11 cellular contexts compared by ENCODE assay signal in the genomic region with DNA sequence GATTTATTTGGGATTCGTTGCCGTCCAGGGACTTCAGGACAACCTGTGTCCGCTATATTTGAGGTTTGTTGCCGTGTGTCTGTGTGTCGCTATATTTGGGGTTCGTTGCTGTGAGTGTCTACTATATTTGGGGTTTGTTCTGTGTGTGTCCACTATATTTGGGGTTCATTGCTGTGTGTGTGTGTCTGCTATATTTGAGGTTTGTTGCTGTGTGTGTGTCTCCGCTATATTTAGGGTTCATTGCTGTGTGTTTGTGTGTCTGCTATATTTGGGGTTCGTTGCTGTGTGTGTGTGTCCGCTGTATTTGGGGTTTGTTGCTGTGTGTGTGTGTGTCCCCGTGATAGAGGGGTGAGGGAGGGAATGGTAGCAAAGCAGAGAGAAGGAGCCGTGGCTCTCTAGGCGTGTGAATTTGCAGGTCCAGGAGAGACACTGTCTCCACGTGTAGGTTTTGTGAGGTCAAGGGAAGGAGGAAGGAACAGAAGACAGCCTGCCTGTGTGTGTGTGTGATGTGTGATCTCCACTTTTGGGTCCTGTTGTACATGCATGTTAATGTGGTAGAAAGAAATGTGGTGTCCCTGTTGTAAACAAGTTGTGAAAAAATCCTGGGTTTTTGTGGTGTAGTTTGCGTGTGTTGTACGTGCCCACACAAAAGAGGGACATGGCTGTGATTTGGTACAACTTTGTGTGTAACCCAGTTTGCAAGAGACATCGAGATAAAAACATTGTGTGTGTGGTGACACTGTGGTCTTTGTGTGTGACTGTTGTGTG. TPM values are rescaled to one million over a fixed set of nuclear protein-coding genes. Genes with fewer than 3 reads are reported as not detected.
DNase-seq lines count a peak whose midpoint lies in the region; ATAC-seq and TF ChIP-seq lines count a peak whose summit lies in the region.
"Had no signal": no experiment of that assay in that cellular context is flagged by ENCODE, and none has a peak within 500 bp of the region (broad histone marks: within the 10 kb centered on the region; RNA-seq: fewer than 3 reads in every experiment).

No MANE protein-coding gene starts in this region.

- peak overlapping the region; percentile 92 for H2AFZ ChIP-seq in osteoblast (ENCODE audit: low read length)

- peaks cover 5% of the 10 kb centered on the region for H4K20me1 ChIP-seq in osteoblast (ENCODE audit: insufficient read depth, low read length)

- no peaks in the 10 kb centered on the region for H3K27me3 ChIP-seq in CD4-positive, CD25-positive, alpha-beta regulatory T cell (ENCODE audit: control insufficient read depth, insufficient read depth, low read length)
- H3K27me3 ChIP-seq in MG63 (peaks cover 4% of the 10 kb centered on the region; the same call in 1 of the 2 replicates), osteoblast (ENCODE audit: insufficient read depth, low read length) (no peaks in the 10 kb centered on the region)
- no peaks in the 10 kb centered on the region for H3K27me3 ChIP-seq in CD4-positive, alpha-beta T cell (ENCODE audit: control insufficient read depth, insufficient read depth, low read length)

- intact Hi-C loops in CD4-positive, alpha-beta T cell (cut with DNase I, micrococcal nuclease): loop anchor here (5.0 to 10.0 kb wide), 5 partner anchors 54 to 678 kb away; partner anchors contain the start of genes ECE1 (in 1 of the 2) and EIF4G3 (in 1 of the 2)

- H3K4me3 ChIP-seq in CD4-positive, CD25-positive, alpha-beta regulatory T cell (ENCODE audit: low read depth, low read length): peak overlapping the region; percentile 86
- H3K4me3 ChIP-seq in MG63 (peak overlapping the region; percentile 63), epithelial cell of esophagus (ENCODE audit: low read length) (peak overlapping the region; percentile 64), osteoblast (ENCODE audit: insufficient read depth, low read length) (peak overlapping the region; percentile 82)

- no peak overlapping the region for H3K27ac ChIP-seq in CD4-positive, CD25-positive, alpha-beta regulatory T cell (ENCODE audit: insufficient read depth, low read length, poor library complexity, severe bottlenecking)
- H3K27ac ChIP-seq in osteoblast (ENCODE audit: low read depth, low read length): no peak overlapping the region
- H3K27ac ChIP-seq in CD4-positive, alpha-beta T cell (ENCODE audit: low read depth, low read length): no peak overlapping the region

- H3K36me3 Mint-ChIP-seq in CD4-positive, CD25-positive, alpha-beta regulatory T cell: no peaks in the 10 kb centered on the region
- H3K36me3 Mint-ChIP-seq in CD4-positive, alpha-beta T cell (ENCODE audit: low read depth): peaks cover 4% of the 10 kb centered on the region
- H3K36me3 Mint-ChIP-seq: mesothelial cell of epicardium had no signal

- no peaks in the 10 kb centered on the region for H3K9me3 Mint-ChIP-seq in CD4-positive, CD25-positive, alpha-beta regulatory T cell
- no peaks in the 10 kb centered on the region for H3K9me3 Mint-ChIP-seq in CD4-positive, alpha-beta T cell
- H3K9me3 Mint-ChIP-seq: activated CD4-positive, alpha-beta memory T cell treated with anti-CD3 and anti-CD28 coated beads for 36 hours; central memory CD8-positive, alpha-beta T cell; mesothelial cell of epicardium had no signal

- H3K27me3 Mint-ChIP-seq in CD4-positive, CD25-positive, alpha-beta regulatory T cell: peaks cover 4% of the 10 kb centered on the region
- no peaks in the 10 kb centered on the region for H3K27me3 Mint-ChIP-seq in CD4-positive, alpha-beta T cell
- H3K27me3 Mint-ChIP-seq: activated CD4-positive, alpha-beta memory T cell treated with anti-CD3 and anti-CD28 coated beads for 36 hours; central memory CD8-positive, alpha-beta T cell had no signal

- peak overlapping the region; percentile 100 for H3K4me2 ChIP-seq in osteoblast (ENCODE audit: insufficient read depth, low read length)

- no peak overlapping the region for H3K4me3 Mint-ChIP-seq in CD4-positive, CD25-positive, alpha-beta regulatory T cell
- H3K4me3 Mint-ChIP-seq in CD4-positive, alpha-beta T cell: no peak overlapping the region
- H3K4me3 Mint-ChIP-seq: activated CD4-positive, alpha-beta memory T cell treated with anti-CD3 and anti-CD28 coated beads for 36 hours; central memory CD8-positive, alpha-beta T cell; mesothelial cell of epicardium had no signal

- H3K79me2 ChIP-seq in osteoblast (ENCODE audit: insufficient read depth, low read length): peaks cover 35% of the 10 kb centered on the region

- TF ChIP-seq CTCF in epithelial cell of esophagus (IDR thresholded peaks at IDR 0.05; ENCODE audit: insufficient read depth, low read depth, low read length, missing control alignments) (no peak), osteoblast (IDR thresholded peaks at IDR 0.05; ENCODE audit: extremely low read depth, low read depth, low read length) (no peak)
- TF ChIP-seq CTCF in CD4-positive, alpha-beta T cell (IDR thresholded peaks at IDR 0.05): no peak

- H3K4me1 Mint-ChIP-seq in CD4-positive, CD25-positive, alpha-beta regulatory T cell: peaks cover 0 to 29% (median 21%) of the 10 kb centered on the region in 4 donors
- peaks cover 32% of the 10 kb centered on the region for H3K4me1 Mint-ChIP-seq in CD4-positive, alpha-beta T cell (ENCODE audit: low read depth)

- no peak for DNase-seq in CD4-positive, CD25-positive, alpha-beta regulatory T cell
- DNase-seq in MG63 (no peak), epithelial cell of esophagus (ENCODE audit: low read depth) (no peak), osteoblast (ENCODE audit: insufficient read length, low spot score, missing footprints) (no peak), activated T-cell treated with anti-CD3 and anti-CD28 coated beads for 4 hours (no peak)
- no peak for DNase-seq in CD4-positive, alpha-beta T cell

- ATAC-seq in CD4-positive, CD25-positive, alpha-beta regulatory T cell (ENCODE audit: low read depth in 2 of 2): no peak
- ATAC-seq in GM18517 (IDR thresholded peaks at IDR 0.05; ENCODE audit: unreplicated experiment) (no peak), HG03432 (IDR thresholded peaks at IDR 0.05; ENCODE audit: unreplicated experiment) (no peak)
- no peak for ATAC-seq in CD4-positive, alpha-beta T cell (ENCODE audit: poor library complexity)

- no peak overlapping the region for H3K27ac Mint-ChIP-seq in CD4-positive, CD25-positive, alpha-beta regulatory T cell
- no peak overlapping the region for H3K27ac Mint-ChIP-seq in CD4-positive, alpha-beta T cell
- H3K27ac Mint-ChIP-seq: activated CD4-positive, alpha-beta memory T cell treated with anti-CD3 and anti-CD28 coated beads for 36 hours; mesothelial cell of epicardium had no signal

- H3K36me3 ChIP-seq in CD4-positive, CD25-positive, alpha-beta regulatory T cell (ENCODE audit: control insufficient read depth, insufficient read depth, low read length): no peaks in the 10 kb centered on the region
- H3K36me3 ChIP-seq in MG63 (no peaks in the 10 kb centered on the region), osteoblast (ENCODE audit: insufficient read depth, low read length) (no peaks in the 10 kb centered on the region)

- CTCF ChIA-PET in CD4-positive, alpha-beta T cell (lab: Charles Lee): interaction anchor here (1.7 to 4.0 kb wide), 2 partner anchors 22 to 76 kb away, joined by 6 to 27 read pairs; no protein-coding TSS in a partner anchor

- POLR2A ChIA-PET in CD4-positive, alpha-beta T cell (lab: Charles Lee): interaction anchor here (0.9 to 3.9 kb wide), 6 partner anchors 21 to 60 kb away, joined by 4 to 114 read pairs (median 11); partner anchors contain the start of gene ECE1

- H3K9me3 ChIP-seq in CD4-positive, CD25-positive, alpha-beta regulatory T cell (ENCODE audit: control insufficient read depth in 2 of 2, low read length in 2 of 2): no peaks in the 10 kb centered on the region
- H3K9me3 ChIP-seq in MG63: no peaks in the 10 kb centered on the region
- H3K9me3 ChIP-seq in osteoblast (ENCODE audit: low read depth, low read length): no peaks in the 10 kb centered on the region
- no peaks in the 10 kb centered on the region for H3K9me3 ChIP-seq in CD4-positive, alpha-beta T cell (ENCODE audit: control insufficient read depth, low read length)

- H3K4me1 ChIP-seq in CD4-positive, CD25-positive, alpha-beta regulatory T cell (ENCODE audit: control insufficient read depth, insufficient read depth, low read length, poor library complexity, severe bottlenecking): peaks cover 35% of the 10 kb centered on the region
- H3K4me1 ChIP-seq in osteoblast (ENCODE audit: insufficient read depth, low read length): peaks cover 30% of the 10 kb centered on the region

RNA-seq across cellular contexts. Expression of gene ECE1, which starts 56.2 kb away (rescaled TPM):
- 140 TPM for total RNA-seq in CD4-positive, CD25-positive, alpha-beta regulatory T cell
- polyA plus RNA-seq in CD4-positive, CD25-positive, alpha-beta regulatory T cell: 10 to 100 TPM; 25.7 to 32.3 (median 27.7) TPM
- total RNA-seq in MG63 (2014; rRNA removed; shearing (Covaris generic); ENCODE audit: low replicate concordance): 10.5 and 11.4 TPM in 2 replicates
- 32.6 and 34.8 TPM in 2 replicates for total RNA-seq in osteoblast
- total RNA-seq in CD4-positive, alpha-beta T cell: 10 to 100 TPM; 62.0 to 63.6 TPM
